ENCODE assay signal across 15 cellular contexts in the genomic region with DNA sequence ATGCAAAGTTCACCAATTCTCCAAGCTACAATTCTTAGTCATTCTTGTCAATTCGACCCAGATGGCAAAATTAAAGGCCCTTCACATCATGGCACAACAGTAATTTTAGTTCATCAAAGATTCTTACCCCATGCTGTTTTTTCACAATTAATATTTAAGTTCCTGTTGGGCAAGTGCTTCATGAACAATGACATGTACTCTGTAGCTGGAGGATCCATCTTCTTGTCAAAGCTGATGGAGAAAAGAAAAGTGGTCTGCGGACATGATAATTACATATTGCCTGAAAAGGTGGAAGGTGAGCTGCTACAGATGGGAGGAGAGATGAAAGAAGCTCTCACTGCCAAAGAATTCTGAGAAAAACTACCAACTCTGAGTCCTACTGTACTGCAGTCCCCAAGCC.
DNase-seq lines count a peak whose midpoint lies in the region; ATAC-seq and TF ChIP-seq lines count a peak whose summit lies in the region.
"Had no signal": no experiment of that assay in that cellular context is flagged by ENCODE, and none has a peak within 500 bp of the region (broad histone marks: within the 10 kb centered on the region; RNA-seq: fewer than 3 reads in every experiment).

No MANE protein-coding gene starts in this region.

- H3K36me3 ChIP-seq in endodermal cell (ENCODE audit: control insufficient read depth, insufficient read depth, low read length) = no peaks in the 10 kb centered on the region
- H3K36me3 ChIP-seq: BLaER1, HAP-1 had no signal

- no peak overlapping the region for H3K27ac Mint-ChIP-seq in activated naive CD8-positive, alpha-beta T cell treated with anti-CD3 and anti-CD28 coated beads for 36 hours
- H3K27ac Mint-ChIP-seq in endodermal cell = no peak overlapping the region
- H3K27ac Mint-ChIP-seq: CD4-positive, CD25-positive, alpha-beta regulatory T cell; CD8-positive, alpha-beta memory T cell had no signal

- no peak overlapping the region for H3K9ac ChIP-seq in endodermal cell (ENCODE audit: extremely low read depth, low read length, poor library complexity, severe bottlenecking)
- H3K9ac ChIP-seq: BLaER1, GM23248 had no signal

- H3K36me3 Mint-ChIP-seq in activated naive CD8-positive, alpha-beta T cell treated with anti-CD3 and anti-CD28 coated beads for 36 hours = no peaks in the 10 kb centered on the region
- no peaks in the 10 kb centered on the region for H3K36me3 Mint-ChIP-seq in endodermal cell (ENCODE audit: low read depth)
- H3K36me3 Mint-ChIP-seq: CD4-positive, CD25-positive, alpha-beta regulatory T cell; CD8-positive, alpha-beta memory T cell had no signal

- no peak overlapping the region for H3K4me3 ChIP-seq in endodermal cell (ENCODE audit: low read length)
- H3K4me3 ChIP-seq: BLaER1, GM23248, HAP-1 had no signal

- peaks cover 3% of the 10 kb centered on the region for H3K27me3 Mint-ChIP-seq in activated naive CD8-positive, alpha-beta T cell treated with anti-CD3 and anti-CD28 coated beads for 36 hours
- no peaks in the 10 kb centered on the region for H3K27me3 Mint-ChIP-seq in endodermal cell (ENCODE audit: insufficient read depth)
- H3K27me3 Mint-ChIP-seq: CD4-positive, CD25-positive, alpha-beta regulatory T cell; CD8-positive, alpha-beta memory T cell had no signal

- ATAC-seq in activated CD4-positive, CD25-positive, alpha-beta regulatory T cell treated with anti-CD3 and anti-CD28 coated beads, Interleukin-2, amount 50 U/mL, for 24 hours = no peak
- ATAC-seq: HepG2 had no signal

- 89 to 90% methylated on average over 2 of the region's 2 CpGs for WGBS in endodermal cell (ENCODE audit: insufficient coverage in 1 of 2, insufficient read length in 1 of 2), 2 experiments

- DNase-seq in NCI-H1417 (lab: John Stamatoyannopoulos, UW) (peak in 2 of 3 experiments; percentile 51 to 91), NCI-H2227 (lab: John Stamatoyannopoulos, UW; ENCODE audit: unreplicated experiment) (peak; percentile 90), endodermal cell (no peak), NCI-H146 treated with DMSO at 0.1 percent for 48 hours (lab: John Stamatoyannopoulos, UW; ENCODE audit: unreplicated experiment) (no peak)
- DNase-seq in activated naive CD8-positive, alpha-beta T cell treated with anti-CD3 and anti-CD28 coated beads for 36 hours = no peak
- DNase-seq: 8988T; Caco-2; CD4-positive, CD25-positive, alpha-beta regulatory T cell; CD8-positive, alpha-beta memory T cell; GM23248 had no signal

- H3K9me3 ChIP-seq in endodermal cell (ENCODE audit: control insufficient read depth, low read length) = no peaks in the 10 kb centered on the region
- H3K9me3 ChIP-seq: BLaER1, HAP-1 had no signal

- TF ChIP-seq CTCF in VCaP (conservative IDR thresholded peaks at IDR 0.05) = no peak
- no peak for TF ChIP-seq CTCF in endodermal cell (conservative IDR thresholded peaks at IDR 0.05)

- H3K4me1 Mint-ChIP-seq in activated naive CD8-positive, alpha-beta T cell treated with anti-CD3 and anti-CD28 coated beads for 36 hours = no peaks in the 10 kb centered on the region
- H3K4me1 Mint-ChIP-seq in endodermal cell = no peaks in the 10 kb centered on the region
- H3K4me1 Mint-ChIP-seq: CD4-positive, CD25-positive, alpha-beta regulatory T cell; CD8-positive, alpha-beta memory T cell had no signal

- H3K9me3 Mint-ChIP-seq in activated naive CD8-positive, alpha-beta T cell treated with anti-CD3 and anti-CD28 coated beads for 36 hours = no peaks in the 10 kb centered on the region
- H3K9me3 Mint-ChIP-seq in endodermal cell = no peaks in the 10 kb centered on the region

- no peak overlapping the region for H3K4me3 Mint-ChIP-seq in activated naive CD8-positive, alpha-beta T cell treated with anti-CD3 and anti-CD28 coated beads for 36 hours
- no peak overlapping the region for H3K4me3 Mint-ChIP-seq in endodermal cell
- H3K4me3 Mint-ChIP-seq: CD4-positive, CD25-positive, alpha-beta regulatory T cell; CD8-positive, alpha-beta memory T cell had no signal

- H3K27ac ChIP-seq in VCaP = peak overlapping the region; percentile 14; the same call in 1 of the 2 replicates
- no peak overlapping the region for H3K27ac ChIP-seq in endodermal cell (ENCODE audit: low read depth, low read length)
- H3K27ac ChIP-seq: BLaER1, GM23248 had no signal

- H3K4me1 ChIP-seq in endodermal cell (ENCODE audit: control insufficient read depth, insufficient read depth, low read length) = no peaks in the 10 kb centered on the region
- H3K4me1 ChIP-seq: BLaER1, Caco-2, HAP-1 had no signal

- no peaks in the 10 kb centered on the region for H3K27me3 ChIP-seq in endodermal cell (ENCODE audit: control insufficient read depth, insufficient read depth, low read length, poor library complexity, severe bottlenecking)
- H3K27me3 ChIP-seq: BLaER1 had no signal

Comparison
In these comparisons a context has a peak if more than half of its experiments do, and no peak if none do; other contexts are left out.
1. DNase-seq: peak in NCI-H1417 (2 of 3) and NCI-H2227 (single experiment); none in activated naive CD8-positive, alpha-beta T cell treated with anti-CD3 and anti-CD28 coated beads for 36 hours (single experiment), endodermal cell (single experiment) and NCI-H146 treated with DMSO at 0.1 percent for 48 hours (single experiment).